26 cellular contexts compared by ENCODE assay signal in genomic region chr4:11299016-11299415, GRCh38.
"Had no signal": no experiment of that assay in that cellular context is flagged by ENCODE, and none has a peak within 500 bp of the region (broad histone marks: within the 10 kb centered on the region; RNA-seq: fewer than 3 reads in every experiment).

No MANE protein-coding gene starts in this region.

- H3K4me2 ChIP-seq: smooth muscle cell had no signal

- H3K9ac ChIP-seq: parathyroid adenoma had no signal

- H3K27me3 ChIP-seq: gastroesophageal sphincter, right atrium auricular region, suprapubic skin, transverse colon had no signal

- H3K9me3 ChIP-seq: gastroesophageal sphincter, heart right ventricle, lower lobe of right lung, right atrium auricular region, suprapubic skin, transverse colon had no signal

- H2AFZ ChIP-seq: parathyroid adenoma had no signal

- H3K4me3 ChIP-seq: gastroesophageal sphincter, heart right ventricle, lower lobe of right lung, right atrium auricular region, smooth muscle cell, suprapubic skin, transverse colon had no signal

- H3K79me2 ChIP-seq: parathyroid adenoma had no signal

- H3K27ac ChIP-seq: gastroesophageal sphincter, heart right ventricle, lower lobe of right lung, parathyroid adenoma, right atrium auricular region, suprapubic skin, transverse colon had no signal

- DNase-seq: cerebellar nuclear complex; cortex of kidney; effector memory CD8-positive, alpha-beta T cell; foreskin fibroblast; heart right ventricle; hippocampal formation; immature natural killer cell; islet precursor cell; left ventricle myocardium superior; lower lobe of right lung; natural killer cell; stimulated activated CD4-positive, alpha-beta T cell treated with anti-CD3 and anti-CD28 coated beads, Interleukin-12 subunit alpha, Interleukin-12 subunit beta, amount 100 ng/mL, for 4 hours; stimulated activated CD4-positive, alpha-beta T cell treated with anti-CD3 and anti-CD28 coated beads, Interleukin-1b, Interleukin-23, amount 100 ng/mL, for 48 hours; stimulated activated CD4-positive, alpha-beta T cell treated with anti-CD3 and anti-CD28 coated beads, Interleukin-4, amount 100 ng/mL, for 1 hour; stimulated activated CD8-positive, alpha-beta memory T cell treated with anti-CD3 and anti-CD28 coated beads, Interleukin-4, amount 100 ng/mL, for 48 hours; stimulated activated naive CD4-positive, alpha-beta T cell; stimulated activated naive CD8-positive, alpha-beta T cell treated with anti-CD3 and anti-CD28 coated beads, Interleukin-15, amount 100 ng/mL, for 72 hours; transverse colon had no signal

- H3K36me3 ChIP-seq: gastroesophageal sphincter, heart right ventricle, lower lobe of right lung, right atrium auricular region, suprapubic skin, transverse colon had no signal

- FAIRE-seq: endometrium had no signal

- ATAC-seq: effector memory CD8-positive, alpha-beta T cell; esophagus mucosa; gastroesophageal sphincter; heart right ventricle; left ventricle myocardium superior; lower lobe of right lung; natural killer cell; sciatic nerve; stimulated activated naive CD8-positive, alpha-beta T cell treated with anti-CD3 and anti-CD28 coated beads, Interleukin-15, amount 100 ng/mL, for 72 hours had no signal

- H3K4me1 ChIP-seq: gastroesophageal sphincter, heart right ventricle, lower lobe of right lung, parathyroid adenoma, right atrium auricular region, suprapubic skin, transverse colon had no signal
